In the genomic region with DNA sequence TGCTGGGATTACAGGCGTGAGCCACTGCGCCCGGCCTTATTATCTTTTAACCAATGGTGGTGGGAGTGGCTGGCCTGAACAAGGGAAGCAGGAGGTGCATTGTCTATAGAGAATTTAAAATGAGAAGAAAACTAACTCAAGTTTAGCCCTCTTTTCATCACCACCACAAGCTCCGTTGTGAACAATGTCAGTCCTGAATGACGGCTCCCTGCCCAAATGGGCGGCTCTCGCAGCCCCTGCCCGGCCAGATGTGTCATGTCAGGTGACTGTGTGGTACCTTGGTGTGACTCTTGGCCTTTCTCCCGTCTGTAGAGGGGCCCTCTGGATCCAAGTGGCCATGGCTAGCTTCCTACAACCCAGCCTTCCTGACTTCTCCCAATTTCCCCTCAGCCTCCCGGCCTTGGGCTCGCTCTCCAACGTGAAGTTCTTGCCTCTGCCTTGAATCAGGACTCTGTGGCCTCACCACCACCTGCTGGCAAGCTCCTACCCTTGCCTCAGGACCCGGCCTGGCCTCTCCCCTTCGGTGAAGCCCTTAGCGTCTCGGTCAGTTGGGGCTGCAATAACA, we compare ENCODE assay signal across 30 cellular contexts.
"Had no signal": no experiment of that assay in that cellular context is flagged by ENCODE, and none has a peak within 500 bp of the region (broad histone marks: within the 10 kb centered on the region; RNA-seq: fewer than 3 reads in every experiment).

No MANE protein-coding gene starts in this region.

- H3K9me3 ChIP-seq: Peyer's patch, SJSA1 had no signal

- ATAC-seq: activated CD4-positive, CD25-positive, alpha-beta regulatory T cell treated with anti-CD3 and anti-CD28 coated beads, Interleukin-2, amount 50 U/mL, for 24 hours; activated T-cell treated with anti-CD3 and anti-CD28 coated beads, Interleukin-2, amount 50 U/mL, for 72 hours; activated T-helper 17 cell treated with anti-CD3 and anti-CD28 coated beads, Interleukin-2, amount 50 U/mL, for 72 hours; K562; PC-3 had no signal

- H3K27me3 ChIP-seq: brain microvascular endothelial cell, Peyer's patch, SJSA1 had no signal

- H3K36me3 Mint-ChIP-seq: activated CD4-positive, alpha-beta memory T cell treated with anti-CD3 and anti-CD28 coated beads for 36 hours; activated naive CD8-positive, alpha-beta T cell treated with anti-CD3 and anti-CD28 coated beads for 36 hours had no signal

- H3K27me3 Mint-ChIP-seq: activated CD4-positive, alpha-beta memory T cell treated with anti-CD3 and anti-CD28 coated beads for 36 hours had no signal

- H3K4me1 Mint-ChIP-seq: activated naive CD8-positive, alpha-beta T cell treated with anti-CD3 and anti-CD28 coated beads for 36 hours; activated T-helper 17 cell treated with anti-CD3 and anti-CD28 coated beads, Interleukin-2, amount 50 U/mL, for 72 hours had no signal

- H3K27ac ChIP-seq: brain microvascular endothelial cell, Peyer's patch, SJSA1 had no signal

- FAIRE-seq: K562 had no signal

- H3K4me3 ChIP-seq: K562, Peyer's patch, SJSA1 had no signal

- H3K36me3 ChIP-seq: brain microvascular endothelial cell, Peyer's patch, SJSA1 had no signal

- H3K9me3 Mint-ChIP-seq: activated CD4-positive, alpha-beta memory T cell treated with anti-CD3 and anti-CD28 coated beads for 36 hours; activated naive CD8-positive, alpha-beta T cell treated with anti-CD3 and anti-CD28 coated beads for 36 hours; activated T-cell treated with anti-CD3 and anti-CD28 coated beads, Interleukin-2, amount 50 U/mL, for 72 hours; activated T-helper 17 cell treated with anti-CD3 and anti-CD28 coated beads, Interleukin-2, amount 50 U/mL, for 72 hours had no signal

- DNase-seq: activated CD4-positive, alpha-beta memory T cell treated with anti-CD3 and anti-CD28 coated beads for 36 hours; activated CD4-positive, alpha-beta T cell treated with anti-CD3 and anti-CD28 coated beads for 4 hours; activated CD4-positive, alpha-beta T cell treated with anti-CD3 and anti-CD28 coated beads, Interleukin-2, amount 50 U/mL, for 1 hour; activated CD8-positive, alpha-beta memory T cell treated with anti-CD3 and anti-CD28 coated beads, Interleukin-2, amount 50 U/mL, for 4 hours; activated naive CD4-positive, alpha-beta T cell; activated naive CD4-positive, alpha-beta T cell treated with anti-CD3 and anti-CD28 coated beads, Interleukin-2, amount 50 U/mL, for 16 hours; activated naive CD8-positive, alpha-beta T cell treated with anti-CD3 and anti-CD28 coated beads for 36 hours; activated T-cell treated with anti-CD3 and anti-CD28 coated beads, Interleukin-2, amount 50 U/mL, for 72 hours; amniotic stem cell; aorta; brain microvascular endothelial cell; central memory CD4-positive, alpha-beta T cell; NCI-H1048; NCI-H1105 treated with DMSO at 0.1 percent for 48 hours; NCI-H1436; NCI-H1694; NCI-H1930; NCI-H2081 treated with DMSO at 0.1 percent for 48 hours; NCI-H345; NCI-H524 treated with DMSO at 0.1 percent for 48 hours; PC-3; Peyer's patch; RPMI8226; SHP77 treated with DMSO at 0.1 percent for 48 hours; SW 1271; T1000 had no signal

- H3K4me3 Mint-ChIP-seq: activated CD4-positive, alpha-beta memory T cell treated with anti-CD3 and anti-CD28 coated beads for 36 hours; activated naive CD8-positive, alpha-beta T cell treated with anti-CD3 and anti-CD28 coated beads for 36 hours; activated T-cell treated with anti-CD3 and anti-CD28 coated beads, Interleukin-2, amount 50 U/mL, for 72 hours; activated T-helper 17 cell treated with anti-CD3 and anti-CD28 coated beads, Interleukin-2, amount 50 U/mL, for 72 hours had no signal

- H3K27ac Mint-ChIP-seq: activated CD4-positive, alpha-beta memory T cell treated with anti-CD3 and anti-CD28 coated beads for 36 hours; activated naive CD8-positive, alpha-beta T cell treated with anti-CD3 and anti-CD28 coated beads for 36 hours; activated T-cell treated with anti-CD3 and anti-CD28 coated beads, Interleukin-2, amount 50 U/mL, for 72 hours; activated T-helper 17 cell treated with anti-CD3 and anti-CD28 coated beads, Interleukin-2, amount 50 U/mL, for 72 hours had no signal

- H3K4me1 ChIP-seq: Peyer's patch, SJSA1 had no signal
